ENCODE assay signal across 31 cellular contexts in genomic region chr2:241040081-241040803, GRCh38. TPM values are rescaled to one million over a fixed set of nuclear protein-coding genes. Genes with fewer than 3 reads are reported as not detected.
DNase-seq lines count a peak whose midpoint lies in the region; ATAC-seq and TF ChIP-seq lines count a peak whose summit lies in the region.
"Had no signal": no experiment of that assay in that cellular context is flagged by ENCODE, and none has a peak within 500 bp of the region (broad histone marks: within the 10 kb centered on the region; RNA-seq: fewer than 3 reads in every experiment).

No MANE protein-coding gene starts in this region.

- CTCF ChIA-PET in CD4-positive, alpha-beta T cell (lab: Charles Lee) = no interaction called here
- CTCF ChIA-PET in OCI-LY7 (lab: Charles Lee; ENCODE audit: unreplicated experiment) (no interaction called here), PC-9 (lab: Charles Lee) (no interaction called here)

- no peak for ATAC-seq in CD4-positive, alpha-beta T cell (ENCODE audit: poor library complexity)
- ATAC-seq in naive B cell (ENCODE audit: low read depth in 2 of 2) (no peak), HG03521 (IDR thresholded peaks at IDR 0.05; ENCODE audit: unreplicated experiment) (no peak), HG03280 (IDR thresholded peaks at IDR 0.05; ENCODE audit: unreplicated experiment) (no peak)
- ATAC-seq: activated CD4-positive, alpha-beta T cell treated with anti-CD3 and anti-CD28 coated beads for 36 hours; gastrocnemius medialis; GM23338; K562; lower lobe of right lung; natural killer cell; stimulated activated effector memory CD8-positive, alpha-beta T cell treated with anti-CD3 and anti-CD28 coated beads, Interleukin-12 subunit alpha, Interleukin-12 subunit beta, amount 100 ng/mL, for 72 hours had no signal

- H3K4me2 ChIP-seq in BLaER1 (peak overlapping the region; percentile 80), OCI-LY7 (ENCODE audit: low read length) (peak overlapping the region; percentile 68), PC-9 (no peak overlapping the region)
- H3K4me2 ChIP-seq: GM23338 had no signal

- peak overlapping the region; percentile 78 for H3K27ac Mint-ChIP-seq in CD4-positive, alpha-beta T cell
- peak overlapping the region; percentile 93 to 99 (median 98) for H3K27ac Mint-ChIP-seq in naive B cell
- H3K27ac Mint-ChIP-seq: activated CD4-positive, alpha-beta T cell treated with anti-CD3 and anti-CD28 coated beads for 36 hours; activated naive CD4-positive, alpha-beta T cell treated with anti-CD3 and anti-CD28 coated beads, Interleukin-2, amount 50 U/mL, for 24 hours; activated T-helper 2 cell treated with anti-CD3 and anti-CD28 coated beads, Interferon-gamma antibody, Interleukin-2, Interleukin-4, amounts not matched to agents 10 μg/mL and 5 μg/mL and 100 μg/mL, durations not matched to agents 14 hours and 24 hours and 36 hours; GM23338; HFFc6; natural killer cell; stimulated activated effector memory CD8-positive, alpha-beta T cell treated with anti-CD3 and anti-CD28 coated beads, Interleukin-12 subunit alpha, Interleukin-12 subunit beta, amount 100 ng/mL, for 72 hours had no signal

- H3K27ac ChIP-seq in BLaER1 (no peak overlapping the region), OCI-LY7 (ENCODE audit: low read depth, low read length, poor library complexity, severe bottlenecking) (peak overlapping the region; percentile 89), PC-9 (no peak overlapping the region)
- H3K27ac ChIP-seq in CD4-positive, alpha-beta T cell (ENCODE audit: low read depth, low read length) = no peak overlapping the region
- H3K27ac ChIP-seq: breast epithelium, dorsolateral prefrontal cortex, gastrocnemius medialis, lower lobe of right lung had no signal

- H3K36me3 Mint-ChIP-seq in CD4-positive, alpha-beta T cell (ENCODE audit: low read depth) = peaks cover 7% of the 10 kb centered on the region
- H3K36me3 Mint-ChIP-seq in naive B cell = peaks cover 4% of the 10 kb centered on the region in 2 donors
- H3K36me3 Mint-ChIP-seq: natural killer cell; stimulated activated effector memory CD8-positive, alpha-beta T cell treated with anti-CD3 and anti-CD28 coated beads, Interleukin-12 subunit alpha, Interleukin-12 subunit beta, amount 100 ng/mL, for 72 hours had no signal

- H3K4me3 ChIP-seq in BLaER1 = no peak overlapping the region
- H3K4me3 ChIP-seq in OCI-LY7 (ENCODE audit: low read depth, low read length, poor library complexity, severe bottlenecking) = peak overlapping the region; percentile 41
- H3K4me3 ChIP-seq in PC-9 = no peak overlapping the region
- H3K4me3 ChIP-seq: breast epithelium, dorsolateral prefrontal cortex, gastrocnemius medialis, GM23338, K562, lower lobe of right lung had no signal

- peaks cover 10% of the 10 kb centered on the region for H3K9me3 ChIP-seq in BLaER1
- no peaks in the 10 kb centered on the region for H3K9me3 ChIP-seq in CD4-positive, alpha-beta T cell (ENCODE audit: control insufficient read depth, low read length)
- H3K9me3 ChIP-seq in OCI-LY7 (ENCODE audit: low read length) = peaks cover 6% of the 10 kb centered on the region; the same call in 1 of the 2 replicates
- 0 out of 2 replicates have a peak, but pooled peaks cover 3% of the 10 kb centered on the region for H3K9me3 ChIP-seq in PC-9 (ENCODE audit: insufficient read depth, low read depth)
- H3K9me3 ChIP-seq: breast epithelium, gastrocnemius medialis, lower lobe of right lung had no signal

- 0 out of 2 replicates have a peak, but pooled peaks cover 10% of the 10 kb centered on the region for H4K20me1 ChIP-seq in BLaER1
- H4K20me1 ChIP-seq in OCI-LY7 (ENCODE audit: insufficient read depth, low read length) = no peaks in the 10 kb centered on the region
- no peaks in the 10 kb centered on the region for H4K20me1 ChIP-seq in PC-9 (ENCODE audit: insufficient read depth)

- no peaks in the 10 kb centered on the region for H3K9me2 ChIP-seq in OCI-LY7 (ENCODE audit: insufficient read depth, low read length)
- H3K9me2 ChIP-seq in PC-9 (ENCODE audit: insufficient read depth) = no peaks in the 10 kb centered on the region

- TF ChIP-seq CTCF in CD4-positive, alpha-beta T cell (IDR thresholded peaks at IDR 0.05) = no peak
- TF ChIP-seq CTCF in OCI-LY7 (conservative IDR thresholded peaks at IDR 0.05; ENCODE audit: low read length) (no peak), PC-9 (conservative IDR thresholded peaks at IDR 0.05) (no peak)

- DNase-seq in CD4-positive, alpha-beta T cell = no peak
- DNase-seq in OCI-LY7 (ENCODE audit: low spot score) = no peak
- no peak for DNase-seq in naive B cell
- DNase-seq in effector CD4-positive, alpha-beta T cell = no peak
- no peak for DNase-seq in PC-9
- DNase-seq: activated CD4-positive, alpha-beta T cell treated with anti-CD3 and anti-CD28 coated beads for 36 hours; activated CD8-positive, alpha-beta memory T cell treated with anti-CD3 and anti-CD28 coated beads for 24 hours; activated T-cell treated with anti-CD3 and anti-CD28 coated beads for 4 hours; anterior cingulate cortex; C1 segment of cervical spinal cord; Calu3; DND-41; gastrocnemius medialis; HFFc6; kidney glomerular epithelial cell; lower lobe of right lung; natural killer cell; NCI-H1105; NCI-H2029; NCI-H526 treated with DMSO at 0.1 percent for 48 hours; RPMI8226 had no signal

- H3K79me2 ChIP-seq in OCI-LY7 (ENCODE audit: insufficient read depth, low read depth, low read length) (no peaks in the 10 kb centered on the region), PC-9 (ENCODE audit: low read depth) (no peaks in the 10 kb centered on the region)

- intact Hi-C loops in CD4-positive, alpha-beta T cell (cut with DNase I, micrococcal nuclease) = loop anchor here in 1 of 2 experiments (10.0 kb wide), 1 partner anchor 45 kb away; the partner anchor contains the start of gene SNED1
- intact Hi-C loops in OCI-LY7 (cut with micrococcal nuclease; ENCODE audit: unreplicated experiment) = no loop called here
- intact Hi-C loops in PC-9 (cut with micrococcal nuclease; ENCODE audit: unreplicated experiment) = no loop called here

- no peaks in the 10 kb centered on the region for H3K9me3 Mint-ChIP-seq in CD4-positive, alpha-beta T cell
- peaks cover 0 to 5% (median 1%) of the 10 kb centered on the region in 7 donors for H3K9me3 Mint-ChIP-seq in naive B cell
- H3K9me3 Mint-ChIP-seq: activated naive CD4-positive, alpha-beta T cell treated with anti-CD3 and anti-CD28 coated beads, Interleukin-2, amount 50 U/mL, for 24 hours; activated T-helper 2 cell treated with anti-CD3 and anti-CD28 coated beads, Interferon-gamma antibody, Interleukin-2, Interleukin-4, amounts not matched to agents 10 μg/mL and 5 μg/mL and 100 μg/mL, durations not matched to agents 14 hours and 24 hours and 36 hours; GM23338; natural killer cell; stimulated activated effector memory CD8-positive, alpha-beta T cell treated with anti-CD3 and anti-CD28 coated beads, Interleukin-12 subunit alpha, Interleukin-12 subunit beta, amount 100 ng/mL, for 72 hours had no signal

- no peaks in the 10 kb centered on the region for H3F3A ChIP-seq in PC-9 (ENCODE audit: insufficient read depth, low read depth)

- peak overlapping the region; percentile 11 for H3K4me3 Mint-ChIP-seq in CD4-positive, alpha-beta T cell
- H3K4me3 Mint-ChIP-seq in naive B cell = peak overlapping the region in 4 of 8 donors; percentile 22 to 63 (median 44)
- H3K4me3 Mint-ChIP-seq: activated CD4-positive, alpha-beta T cell treated with anti-CD3 and anti-CD28 coated beads for 36 hours; activated naive CD4-positive, alpha-beta T cell treated with anti-CD3 and anti-CD28 coated beads, Interleukin-2, amount 50 U/mL, for 24 hours; GM23338; HFFc6; natural killer cell; stimulated activated effector memory CD8-positive, alpha-beta T cell treated with anti-CD3 and anti-CD28 coated beads, Interleukin-12 subunit alpha, Interleukin-12 subunit beta, amount 100 ng/mL, for 72 hours had no signal

- H2AFZ ChIP-seq in OCI-LY7 (ENCODE audit: low read length) (peak overlapping the region; percentile 95; the same call in 1 of the 2 replicates), PC-9 (no peak overlapping the region)
- H2AFZ ChIP-seq: GM23338 had no signal

- BruUV-seq in OCI-LY7 (replicated peaks; lab: Mats Ljungman, UMichigan) (no TSS peak), PC-9 (replicated peaks; lab: Mats Ljungman, UMichigan) (no TSS peak)

- peaks cover 15% of the 10 kb centered on the region for H3K4me1 Mint-ChIP-seq in CD4-positive, alpha-beta T cell (ENCODE audit: low read depth)
- peaks cover 27 to 57% (median 45%) of the 10 kb centered on the region in 3 donors for H3K4me1 Mint-ChIP-seq in naive B cell
- H3K4me1 Mint-ChIP-seq: natural killer cell had no signal

- H3K36me3 ChIP-seq in BLaER1 (no peaks in the 10 kb centered on the region), OCI-LY7 (ENCODE audit: insufficient read depth, low read length) (no peaks in the 10 kb centered on the region), PC-9 (ENCODE audit: low read depth) (no peaks in the 10 kb centered on the region)
- H3K36me3 ChIP-seq: breast epithelium had no signal

- H3K27me3 ChIP-seq in BLaER1 = peaks cover 16% of the 10 kb centered on the region
- H3K27me3 ChIP-seq in CD4-positive, alpha-beta T cell (ENCODE audit: control insufficient read depth, insufficient read depth, low read length) = no peaks in the 10 kb centered on the region
- H3K27me3 ChIP-seq in PC-9 (ENCODE audit: insufficient read depth, low read depth) = peaks cover 73% of the 10 kb centered on the region
- H3K27me3 ChIP-seq: breast epithelium, gastrocnemius medialis had no signal

- H3K9ac ChIP-seq in BLaER1 = no peak overlapping the region

- H3K4me1 ChIP-seq in BLaER1 (peaks cover 61% of the 10 kb centered on the region), OCI-LY7 (ENCODE audit: insufficient read depth, low read length, poor library complexity, severe bottlenecking) (peaks cover 74% of the 10 kb centered on the region), PC-9 (replicated peaks; ENCODE audit: insufficient read depth) (peaks cover 8% of the 10 kb centered on the region)
- H3K4me1 ChIP-seq: breast epithelium, gastrocnemius medialis had no signal

- peaks cover 5% of the 10 kb centered on the region for H3K27me3 Mint-ChIP-seq in CD4-positive, alpha-beta T cell
- no peaks in the 10 kb centered on the region for H3K27me3 Mint-ChIP-seq in naive B cell
- H3K27me3 Mint-ChIP-seq: activated CD4-positive, alpha-beta T cell treated with anti-CD3 and anti-CD28 coated beads for 36 hours; activated naive CD4-positive, alpha-beta T cell treated with anti-CD3 and anti-CD28 coated beads, Interleukin-2, amount 50 U/mL, for 24 hours had no signal

- POLR2A ChIA-PET in CD4-positive, alpha-beta T cell (lab: Charles Lee) = no interaction called here
- POLR2A ChIA-PET in OCI-LY7 (lab: Charles Lee) (no interaction called here), PC-9 (lab: Charles Lee; ENCODE audit: unreplicated experiment) (no interaction called here)

RNA-seq across cellular contexts. Expression of gene SNED1, which starts 41.8 kb away (rescaled TPM):
- 10 to 100 TPM; 42.0 to 42.7 TPM for total RNA-seq in CD4-positive, alpha-beta T cell
- 2.8 and 3.5 TPM in 2 replicates for total RNA-seq in OCI-LY7 (2014; rRNA removed; shearing (Covaris generic))
- total RNA-seq in OCI-LY7 (2022) = 13.6 and 15.3 TPM in 2 replicates
- 1 to 10 TPM in 5 of 6 donors, under 1 TPM in 1; 0.75 to 3.2 (median 1.3) TPM for polyA plus RNA-seq in naive B cell (ENCODE audit: low read depth in 6 of 6)
- total RNA-seq in PC-9 (2021) = 2.8 and 9.6 TPM in 2 replicates
